18 cellular contexts compared by ENCODE assay signal in the genomic region with DNA sequence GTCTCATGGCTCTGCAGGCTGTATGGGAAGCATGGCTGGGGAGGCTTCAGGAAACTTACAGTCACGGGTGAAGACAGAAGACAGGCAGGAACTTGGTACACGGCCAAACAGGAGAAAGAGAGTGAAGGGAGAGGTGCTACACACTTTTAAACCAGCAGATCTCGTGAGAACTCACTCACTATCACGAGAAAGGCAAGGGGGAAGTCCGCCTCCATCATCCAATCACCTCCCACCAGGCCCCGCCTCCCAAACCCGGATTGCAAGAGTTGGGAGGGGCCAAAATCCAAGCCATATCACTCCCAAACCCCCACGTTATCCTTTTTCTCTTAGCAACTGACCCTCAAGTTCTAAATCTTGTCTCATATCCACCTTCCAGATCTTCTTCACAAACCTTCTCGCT.
A peak's percentile ranks its signal among the peaks of the same experiment; 100 is the strongest.
DNase-seq lines count a peak whose midpoint lies in the region; ATAC-seq, FAIRE-seq and TF ChIP-seq lines count a peak whose summit lies in the region.
"Had no signal": no experiment of that assay in that cellular context is flagged by ENCODE, and none has a peak within 500 bp of the region (broad histone marks: within the 10 kb centered on the region; RNA-seq: fewer than 3 reads in every experiment).

No MANE protein-coding gene starts in this region.

- H3K4me1 ChIP-seq in HepG2 (ENCODE audit: insufficient read depth, low read length) (no peaks in the 10 kb centered on the region), right lobe of liver (no peaks in the 10 kb centered on the region), PC-9 (replicated peaks; ENCODE audit: insufficient read depth) (no peaks in the 10 kb centered on the region), testis (no peaks in the 10 kb centered on the region)
- H3K4me1 ChIP-seq: BLaER1 treated with 17β-estradiol and CSF1 and Interleukin-3, amounts not matched to agents 10 nM and 100 nM had no signal

- no peak for TF ChIP-seq RAD21 in HepG2 (CRISPR knock-in tag; IDR thresholded peaks at IDR 0.05)

- CTCF ChIA-PET in HepG2 (lab: Yijun Ruan, JAX; ENCODE audit: low intra/inter-chr PET ratio, low total read pairs) (no interaction called here), PC-9 (lab: Charles Lee) (no interaction called here), WTC11 (lab: Charles Lee) (no interaction called here)

- BruUV-seq in HepG2 (replicated peaks; lab: Mats Ljungman, UMichigan) (no TSS peak), PC-9 (replicated peaks; lab: Mats Ljungman, UMichigan) (no TSS peak)

- H3K4me2 ChIP-seq in HepG2 (ENCODE audit: low read depth, low read length) (peak overlapping the region; percentile 10; the same call in 1 of the 2 replicates), PC-9 (peak overlapping the region; percentile 36; the same call in 1 of the 2 replicates)
- H3K4me2 ChIP-seq: BLaER1 treated with 17β-estradiol and CSF1 and Interleukin-3, amounts not matched to agents 10 nM and 100 nM had no signal

- TF ChIP-seq CTCF in HepG2 (CRISPR knock-in tag; IDR thresholded peaks at IDR 0.05) (no peak), right lobe of liver (IDR thresholded peaks at IDR 0.05) (no peak), PC-9 (conservative IDR thresholded peaks at IDR 0.05) (no peak), WTC11 (IDR thresholded peaks at IDR 0.05) (no peak), testis (IDR thresholded peaks at IDR 0.05) (no peak)

- no peaks in the 10 kb centered on the region for H3K27me3 Mint-ChIP-seq in WTC11 (ENCODE audit: low read depth)
- H3K27me3 Mint-ChIP-seq: CD4-positive, CD25-positive, alpha-beta regulatory T cell; IgD-negative memory B cell had no signal

- peak overlapping the region; percentile 3; the same call in 1 of the 2 replicates for H3K27ac Mint-ChIP-seq in WTC11
- H3K27ac Mint-ChIP-seq: CD4-positive, CD25-positive, alpha-beta regulatory T cell; IgD-negative memory B cell had no signal

- no peak for FAIRE-seq in HepG2 (lab: Jason Lieb, UNC)
- FAIRE-seq: G401.6, GM12891, H1 had no signal

- H3K4me3 ChIP-seq in HepG2 (replicated peaks in 1 of 3; ENCODE audit: insufficient read depth in 1 of 3, low read depth in 2 of 3, low read length in 3 of 3) (peak overlapping the region in 2 of 3 experiments; percentile 9 to 27; a peak in 4 of 6 replicates), right lobe of liver (no peak overlapping the region), PC-9 (no peak overlapping the region), testis (peak overlapping the region; percentile 44 to 50)
- H3K4me3 ChIP-seq: BLaER1 treated with 17β-estradiol and CSF1 and Interleukin-3, amounts not matched to agents 10 nM and 100 nM had no signal

- no peaks in the 10 kb centered on the region for H4K20me1 ChIP-seq in HepG2 (ENCODE audit: insufficient read depth, low read length)
- no peaks in the 10 kb centered on the region for H4K20me1 ChIP-seq in PC-9 (ENCODE audit: insufficient read depth)
- H4K20me1 ChIP-seq: BLaER1 treated with 17β-estradiol and CSF1 and Interleukin-3, amounts not matched to agents 10 nM and 100 nM had no signal

- TF ChIP-seq EP300 in HepG2 (IDR thresholded peaks at IDR 0.05; ENCODE audit: low read depth in 2 of 2, low read length in 2 of 2), result no peak
- no peak for TF ChIP-seq EP300 in HepG2 (CRISPR knock-in tag; IDR thresholded peaks at IDR 0.05; ENCODE audit: borderline replicate concordance)

- peaks cover 6% of the 10 kb centered on the region for H3K36me3 Mint-ChIP-seq in WTC11
- H3K36me3 Mint-ChIP-seq: CD4-positive, CD25-positive, alpha-beta regulatory T cell; IgD-negative memory B cell had no signal

- WGBS in HepG2 (ENCODE audit: low lambda C conversion rate), result 10% methylated on average over 9 of the region's 9 CpGs
- 41% methylated on average over 5 of the region's 9 CpGs for WGBS in right lobe of liver (ENCODE audit: insufficient coverage, low coverage, low lambda C conversion rate, missing lambda C conversion rate)
- 70 to 77% methylated on average over 9 of the region's 9 CpGs for WGBS in testis, 2 donors

- H3K4me3 Mint-ChIP-seq in WTC11, result no peak overlapping the region
- H3K4me3 Mint-ChIP-seq: CD4-positive, CD25-positive, alpha-beta regulatory T cell; IgD-negative memory B cell had no signal

- no peaks in the 10 kb centered on the region for H3K79me2 ChIP-seq in HepG2 (ENCODE audit: insufficient read depth, low read length)
- no peaks in the 10 kb centered on the region for H3K79me2 ChIP-seq in PC-9 (ENCODE audit: low read depth)

- H3K4me1 Mint-ChIP-seq in WTC11, result peaks cover 33% of the 10 kb centered on the region
- H3K4me1 Mint-ChIP-seq: CD4-positive, CD25-positive, alpha-beta regulatory T cell; IgD-negative memory B cell had no signal

- H3K27ac ChIP-seq in HepG2 (ENCODE audit: extremely low read length, insufficient read depth, low read length), result no peak overlapping the region
- no peak overlapping the region for H3K27ac ChIP-seq in right lobe of liver
- no peak overlapping the region for H3K27ac ChIP-seq in PC-9
- no peak overlapping the region for H3K27ac ChIP-seq in testis
- H3K27ac ChIP-seq: BLaER1 treated with 17β-estradiol and CSF1 and Interleukin-3, amounts not matched to agents 10 nM and 100 nM had no signal

- H2AFZ ChIP-seq in HepG2 (ENCODE audit: low read length), result no peak overlapping the region
- H2AFZ ChIP-seq in PC-9, result no peak overlapping the region

- peaks cover 10% of the 10 kb centered on the region for H3K9me3 Mint-ChIP-seq in WTC11

- no peak overlapping the region for H3K9ac ChIP-seq in HepG2 (ENCODE audit: insufficient read depth, low read depth, low read length)
- H3K9ac ChIP-seq: BLaER1 treated with 17β-estradiol and CSF1 and Interleukin-3, amounts not matched to agents 10 nM and 100 nM had no signal

- H3K36me3 ChIP-seq in HepG2 (replicated peaks in 1 of 2; ENCODE audit: control insufficient read depth in 1 of 2, insufficient read depth in 2 of 2, low read length in 2 of 2) (no peaks in the 10 kb centered on the region), right lobe of liver (no peaks in the 10 kb centered on the region), PC-9 (ENCODE audit: low read depth) (no peaks in the 10 kb centered on the region), testis (ENCODE audit: low read depth, missing control alignments) (no peaks in the 10 kb centered on the region)
- H3K36me3 ChIP-seq: BLaER1 treated with 17β-estradiol and CSF1 and Interleukin-3, amounts not matched to agents 10 nM and 100 nM had no signal

- intact Hi-C loops in HepG2 (cut with micrococcal nuclease; ENCODE audit: unreplicated experiment), result no loop called here
- intact Hi-C loops in right lobe of liver (cut with DNase I), result no loop called here
- intact Hi-C loops in PC-9 (cut with micrococcal nuclease; ENCODE audit: unreplicated experiment), result no loop called here
- intact Hi-C loops in testis (cut with DNase I; ENCODE audit: low total_unique reads), result no loop called here

- no peaks in the 10 kb centered on the region for H3K9me3 ChIP-seq in HepG2 (ENCODE audit: low read length)
- no peaks in the 10 kb centered on the region for H3K9me3 ChIP-seq in right lobe of liver
- H3K9me3 ChIP-seq in PC-9 (ENCODE audit: insufficient read depth, low read depth), result no peaks in the 10 kb centered on the region
- no peaks in the 10 kb centered on the region for H3K9me3 ChIP-seq in testis

- H3K27me3 ChIP-seq in HepG2 (ENCODE audit: control insufficient read depth in 1 of 2, insufficient read depth in 2 of 2, low read length in 2 of 2) (no peaks in the 10 kb centered on the region), right lobe of liver (no peaks in the 10 kb centered on the region), PC-9 (ENCODE audit: insufficient read depth, low read depth) (no peaks in the 10 kb centered on the region), testis (no peaks in the 10 kb centered on the region)
- H3K27me3 ChIP-seq: BLaER1 treated with 17β-estradiol and CSF1 and Interleukin-3, amounts not matched to agents 10 nM and 100 nM had no signal

- no peaks in the 10 kb centered on the region for H3K9me2 ChIP-seq in PC-9 (ENCODE audit: insufficient read depth)

- POLR2A ChIA-PET in HepG2 (lab: Yijun Ruan, JAX), result no interaction called here
- POLR2A ChIA-PET in PC-9 (lab: Charles Lee; ENCODE audit: unreplicated experiment), result no interaction called here
- POLR2A ChIA-PET in WTC11 (lab: Charles Lee), result no interaction called here

- H3F3A ChIP-seq in PC-9 (ENCODE audit: insufficient read depth, low read depth), result no peaks in the 10 kb centered on the region

- no peak for DNase-seq in HepG2 (ENCODE audit: low spot score)
- DNase-seq in right lobe of liver, result no peak
- DNase-seq in PC-9, result no peak
- peak; percentile 22 for DNase-seq in WTC11 (ENCODE audit: low spot score)
- DNase-seq in testis, result peak; percentile 75
- no peak for DNase-seq in NCI-H446 treated with DMSO at 0.1 percent for 48 hours (lab: John Stamatoyannopoulos, UW)
- DNase-seq in activated T-cell treated with anti-CD3 and anti-CD28 coated beads, Interleukin-2, amount 50 U/mL, for 1 hour, result no peak
- DNase-seq: ACHN; CD4-positive, CD25-positive, alpha-beta regulatory T cell; DMS79; EL had no signal

- TF ChIP-seq POLR2A in HepG2 (IDR thresholded peaks at IDR 0.05; ENCODE audit: insufficient read depth in 1 of 2, low read depth in 2 of 2, low read length in 2 of 2) (no peak), right lobe of liver (IDR thresholded peaks at IDR 0.05) (no peak), testis (IDR thresholded peaks at IDR 0.05) (no peak)

- in situ Hi-C loops in HepG2 (cut with HindIII; ENCODE audit: extremely low pct_ligation_motif_present, low pct_unique_long_range_greater_than_20kb), result no loop called here

- ATAC-seq in HepG2, result no peak; the same call in 2 of the 3 replicates
- ATAC-seq in right lobe of liver, result no peak
- no peak for ATAC-seq in WTC11
- ATAC-seq in HG03520 (IDR thresholded peaks at IDR 0.05; ENCODE audit: unreplicated experiment), result no peak
- ATAC-seq: HCT116 had no signal

TF ChIP-seq in HepG2, 621 proteins besides CTCF, POLR2A, EP300 and RAD21 (continues in another document):
- TF ChIP-seq CHD2 (IDR thresholded peaks at IDR 0.05; ENCODE audit: low read depth, low read length) (peak; percentile 79), HCFC1 (IDR thresholded peaks at IDR 0.05; ENCODE audit: low read depth, low read length) (no peak)

TF ChIP-seq in WTC11, 78 proteins besides CTCF, POLR2A, EP300 and RAD21 (continues in another document):
- no peak for TF ChIP-seq ZNF138 (CRISPR knock-in tag; conservative IDR thresholded peaks at IDR 0.05)
- no peak for TF ChIP-seq NFE2L1 (CRISPR knock-in tag; IDR thresholded peaks at IDR 0.05)
- TF ChIP-seq NR2C2 (CRISPR knock-in tag; IDR thresholded peaks at IDR 0.05), result no peak
- TF ChIP-seq, protein P1, sequence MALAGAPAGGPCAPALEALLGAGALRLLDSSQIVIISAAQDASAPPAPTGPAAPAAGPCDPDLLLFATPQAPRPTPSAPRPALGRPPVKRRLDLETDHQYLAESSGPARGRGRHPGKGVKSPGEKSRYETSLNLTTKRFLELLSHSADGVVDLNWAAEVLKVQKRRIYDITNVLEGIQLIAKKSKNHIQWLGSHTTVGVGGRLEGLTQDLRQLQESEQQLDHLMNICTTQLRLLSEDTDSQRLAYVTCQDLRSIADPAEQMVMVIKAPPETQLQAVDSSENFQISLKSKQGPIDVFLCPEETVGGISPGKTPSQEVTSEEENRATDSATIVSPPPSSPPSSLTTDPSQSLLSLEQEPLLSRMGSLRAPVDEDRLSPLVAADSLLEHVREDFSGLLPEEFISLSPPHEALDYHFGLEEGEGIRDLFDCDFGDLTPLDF (CRISPR knock-in tag; IDR thresholded peaks at IDR 0.05), result no peak
- TF ChIP-seq NR1H2 (CRISPR knock-in tag; IDR thresholded peaks at IDR 0.05), result no peak

Comparison
In these comparisons a context has a peak if more than half of its experiments do, and no peak if none do; other contexts are left out.
1. H3K4me3 ChIP-seq: peak in HepG2 (2 of 3) and testis (2 of 2); none in right lobe of liver (0 of 3) and PC-9 (single experiment).
2. DNase-seq: peak in WTC11 (single experiment) and testis (single experiment); none in HepG2 (single experiment), right lobe of liver (0 of 3), PC-9 (0 of 2), NCI-H446 treated with DMSO at 0.1 percent for 48 hours (single experiment) and activated T-cell treated with anti-CD3 and anti-CD28 coated beads, Interleukin-2, amount 50 U/mL, for 1 hour (single experiment).